Comparison of ENCODE assay signal across 1 cellular context in the genomic region with DNA sequence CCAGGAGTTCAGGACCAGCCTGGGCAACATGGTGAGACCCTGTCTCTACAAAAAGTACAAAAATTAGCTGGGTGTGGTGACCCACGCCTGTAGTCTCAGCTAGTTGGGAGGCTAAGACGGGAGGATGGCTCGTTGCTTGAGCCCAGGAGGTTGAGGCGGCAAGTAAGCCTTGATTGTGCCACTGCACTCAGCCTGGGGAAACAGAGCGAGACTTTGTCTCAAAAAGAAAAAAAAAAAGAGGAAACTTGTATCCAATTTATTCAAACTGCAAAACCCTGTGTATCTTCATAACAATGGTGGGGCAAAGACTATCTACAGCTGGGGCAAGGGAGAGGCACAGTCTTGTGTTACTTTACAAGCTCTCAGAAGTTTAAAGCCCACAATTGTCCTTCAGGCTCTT.
TF ChIP-seq lines count a peak whose summit lies in the region.

No MANE protein-coding gene starts in this region.

TF ChIP-seq in GM12891, 5 proteins besides CTCF, POLR2A, EP300 and RAD21:
- TF ChIP-seq SPI1 (IDR thresholded peaks at IDR 0.05; ENCODE audit: low read depth, low read length): no peak
- TF ChIP-seq POU2F2 (IDR thresholded peaks at IDR 0.05; ENCODE audit: low read depth, low read length): no peak
- TF ChIP-seq POLR2AphosphoS5 (IDR thresholded peaks at IDR 0.05; ENCODE audit: low read depth, low read length): peak; percentile 60; the same call in 1 of the 2 replicates
